In the genomic region with DNA sequence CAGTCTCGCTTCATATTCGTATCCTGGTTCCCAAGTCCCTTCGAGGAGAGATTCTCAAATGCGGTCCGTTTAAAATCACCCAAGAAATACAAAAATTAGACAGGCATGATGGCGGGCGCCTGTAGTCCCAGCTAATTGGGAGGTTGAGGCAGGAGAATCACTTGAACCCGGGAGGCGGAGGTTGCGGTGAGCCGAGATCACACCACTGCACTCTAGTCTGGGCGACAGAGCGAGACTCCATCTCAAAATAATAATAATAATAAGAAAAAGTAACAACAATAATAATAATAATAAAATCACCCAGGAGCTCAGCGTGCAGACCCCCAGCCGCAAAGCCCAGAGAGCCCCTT, we compare ENCODE assay signal across 8 cellular contexts. TPM values are rescaled to one million over a fixed set of nuclear protein-coding genes. Genes with fewer than 3 reads are reported as not detected.
DNase-seq lines count a peak whose midpoint lies in the region; ATAC-seq, FAIRE-seq and TF ChIP-seq lines count a peak whose summit lies in the region.
"Not testable (repeated sequence)": the region's sequence is repeated elsewhere in the genome, so short reads cannot be mapped to it uniquely, and the experiment has no call there.

No MANE protein-coding gene starts in this region.

- H3K4me1 Mint-ChIP-seq in T-helper 2 cell treated with Interferon-gamma antibody and Interleukin-4, amounts not matched to agents 5 μg/mL and 100 μg/mL, for 36 hours (ENCODE audit: low read depth): peaks cover 37% of the 10 kb centered on the region
- H3K4me1 Mint-ChIP-seq in astrocyte (ENCODE audit: low read depth, unreplicated experiment): not testable (repeated sequence)
- H3K4me1 Mint-ChIP-seq in osteocyte (ENCODE audit: unreplicated experiment): peaks cover 22% of the 10 kb centered on the region

- not testable (repeated sequence) for H2BK20ac ChIP-seq in IMR-90 (ENCODE audit: low read depth, low read length)

- H2AK9ac ChIP-seq in IMR-90 (replicated peaks; ENCODE audit: low read depth, low read length, poor library complexity): not testable (repeated sequence)

- peak overlapping the region; percentile 85; the same call in 1 of the 2 replicates for H3K14ac ChIP-seq in IMR-90 (replicated peaks; ENCODE audit: low read depth, low read length)

- H2BK15ac ChIP-seq in IMR-90 (ENCODE audit: low read depth, low read length): not testable (repeated sequence)

- dilution Hi-C loops in IMR-90 (cut with HindIII; ENCODE audit: low sequenced_read_pairs, unreplicated experiment): not testable (repeated sequence)

- H3K4ac ChIP-seq in IMR-90 (ENCODE audit: low read depth, low read length): peak overlapping the region; percentile 93

- H3K4me1 ChIP-seq in IMR-90 (ENCODE audit: control insufficient read depth, insufficient read depth, low read length): not testable (repeated sequence)
- H3K4me1 ChIP-seq in astrocyte (ENCODE audit: insufficient read depth, low read length): peaks cover 11% of the 10 kb centered on the region
- peaks cover 16 to 48% (median 43%) of the 10 kb centered on the region in 4 donors for H3K4me1 ChIP-seq in esophagus muscularis mucosa
- H3K4me1 ChIP-seq in liver (ENCODE audit: control insufficient read depth in 4 of 4, insufficient read depth in 4 of 4, low read length in 3 of 4): peaks cover 12 to 30% (median 24%) of the 10 kb centered on the region in 4 donors
- peaks cover 10 to 20% of the 10 kb centered on the region in 2 donors for H3K4me1 ChIP-seq in thoracic aorta (ENCODE audit: control insufficient read depth in 1 of 2, low read depth in 2 of 2)

- H3K27ac Mint-ChIP-seq in T-helper 2 cell treated with Interferon-gamma antibody and Interleukin-4, amounts not matched to agents 5 μg/mL and 100 μg/mL, for 36 hours: peak overlapping the region; percentile 65
- not testable (repeated sequence) for H3K27ac Mint-ChIP-seq in astrocyte (ENCODE audit: unreplicated experiment)
- H3K27ac Mint-ChIP-seq in osteocyte (ENCODE audit: unreplicated experiment): peak overlapping the region; percentile 50

- not testable (repeated sequence) for ATAC-seq in IMR-90 (ENCODE audit: low read depth); thoracic aorta (ENCODE audit: insufficient number of reproducible peaks, low FRiP score, low read depth)

- intact Hi-C loops in IMR-90 (cut with micrococcal nuclease); esophagus muscularis mucosa (cut with DNase I): not testable (repeated sequence)

- not testable (repeated sequence) for TF ChIP-seq EP300 in esophagus muscularis mucosa (IDR thresholded peaks at IDR 0.05)

- H3K4me2 ChIP-seq in IMR-90 (ENCODE audit: low read depth, low read length): peak overlapping the region; percentile 86
- peak overlapping the region; percentile 96 for H3K4me2 ChIP-seq in astrocyte (ENCODE audit: low read length)

- not testable (repeated sequence) for TF ChIP-seq POLR2A in IMR-90 (IDR thresholded peaks at IDR 0.05; ENCODE audit: low read depth, low read length); esophagus muscularis mucosa (IDR thresholded peaks at IDR 0.05; ENCODE audit: low read depth)

- peak overlapping the region; percentile 78 for H3K27ac ChIP-seq in C4-2B
- peak overlapping the region; percentile 63 for H3K27ac ChIP-seq in IMR-90 (ENCODE audit: insufficient read depth, low read length)
- not testable (repeated sequence) for H3K27ac ChIP-seq in astrocyte (ENCODE audit: low read depth, low read length); liver (ENCODE audit: low read depth in 1 of 2, low read length in 2 of 2); thoracic aorta
- peak overlapping the region; percentile 67 to 84 (median 75) for H3K27ac ChIP-seq in esophagus muscularis mucosa (replicated peaks in 1 of 4)

- H3K4me3 ChIP-seq in IMR-90 (ENCODE audit: insufficient read depth, low read depth, low read length) (peak overlapping the region; percentile 82), astrocyte (ENCODE audit: insufficient read depth, low read depth, low read length) (peak overlapping the region; percentile 89), esophagus muscularis mucosa (peak overlapping the region; percentile 83 to 98 (median 92)), liver (ENCODE audit: low read depth in 1 of 3, low read length in 3 of 3) (peak overlapping the region in 2 of 3 donors; percentile 50 to 94), thoracic aorta (peak overlapping the region; percentile 96)

- no CpG with 5 or more reads among the region's 15 CpGs for WGBS in IMR-90 (ENCODE audit: extremely low coverage in 2 of 2, insufficient read length in 1 of 2), 2 experiments
- WGBS in esophagus muscularis mucosa: 63% methylated on average over 15 of the region's 15 CpGs
- WGBS in liver: 70% methylated on average over 15 of the region's 15 CpGs

- not testable (repeated sequence) for TF ChIP-seq CTCF in C4-2B (conservative IDR thresholded peaks at IDR 0.05); IMR-90 (conservative IDR thresholded peaks at IDR 0.05; ENCODE audit: low read depth, low read length); astrocyte (IDR thresholded peaks at IDR 0.05; ENCODE audit: insufficient read depth, low read depth, low read length); esophagus muscularis mucosa (IDR thresholded peaks at IDR 0.05); liver (IDR thresholded peaks at IDR 0.05; ENCODE audit: low read depth, low read length, missing input control); osteocyte (IDR thresholded peaks at IDR 0.05); thoracic aorta (IDR thresholded peaks at IDR 0.05)

- peaks cover 15% of the 10 kb centered on the region for H3K36me3 Mint-ChIP-seq in T-helper 2 cell treated with Interferon-gamma antibody and Interleukin-4, amounts not matched to agents 5 μg/mL and 100 μg/mL, for 36 hours (ENCODE audit: low read depth)
- H3K36me3 Mint-ChIP-seq in astrocyte (ENCODE audit: low read depth, unreplicated experiment); osteocyte (ENCODE audit: unreplicated experiment): not testable (repeated sequence)

- not testable (repeated sequence) for FAIRE-seq in astrocyte (lab: Jason Lieb, UNC)

- POLR2A ChIA-PET in IMR-90 (lab: Charles Lee; ENCODE audit: unreplicated experiment): interaction anchor here (1.0 kb wide), 1 partner anchor 8 kb away, joined by 6 read pairs; no protein-coding TSS in a partner anchor

- not testable (repeated sequence) for H3K9me3 Mint-ChIP-seq in T-helper 2 cell treated with Interferon-gamma antibody and Interleukin-4, amounts not matched to agents 5 μg/mL and 100 μg/mL, for 36 hours; astrocyte (ENCODE audit: unreplicated experiment); osteocyte (ENCODE audit: unreplicated experiment)

- peaks cover 21% of the 10 kb centered on the region for H3K27me3 Mint-ChIP-seq in T-helper 2 cell treated with Interferon-gamma antibody and Interleukin-4, amounts not matched to agents 5 μg/mL and 100 μg/mL, for 36 hours (ENCODE audit: low read depth)
- H3K27me3 Mint-ChIP-seq in astrocyte (ENCODE audit: low read depth, unreplicated experiment) (peaks cover 35% of the 10 kb centered on the region), osteocyte (ENCODE audit: unreplicated experiment) (peaks cover 23% of the 10 kb centered on the region)

- H2AFZ ChIP-seq in IMR-90 (replicated peaks; ENCODE audit: low read length, poor library complexity) (peak overlapping the region; percentile 99), astrocyte (ENCODE audit: low read depth, low read length) (peak overlapping the region; percentile 92)

- H2BK5ac ChIP-seq in IMR-90 (ENCODE audit: low read depth, low read length, poor library complexity, severe bottlenecking): peak overlapping the region; percentile 52

- not testable (repeated sequence) for H3K9me3 ChIP-seq in IMR-90 (ENCODE audit: control insufficient read depth, insufficient read depth, low read length); astrocyte (ENCODE audit: insufficient read depth, low read depth, low read length); esophagus muscularis mucosa; liver (ENCODE audit: control insufficient read depth in 4 of 4, low read length in 3 of 4); thoracic aorta

- H4K20me1 ChIP-seq in IMR-90 (ENCODE audit: insufficient read depth, low read length): not testable (repeated sequence)
- peaks cover 32% of the 10 kb centered on the region for H4K20me1 ChIP-seq in astrocyte (ENCODE audit: insufficient read depth, low read length)

- not testable (repeated sequence) for BruUV-seq in IMR-90 (replicated peaks; lab: Mats Ljungman, UMichigan)

- not testable (repeated sequence) for H2AK5ac ChIP-seq in IMR-90 (ENCODE audit: low read depth, low read length)

- not testable (repeated sequence) for TF ChIP-seq RAD21 in IMR-90 (IDR thresholded peaks at IDR 0.05; ENCODE audit: low read length); liver (IDR thresholded peaks at IDR 0.05)

- peak overlapping the region; percentile 92 for H4K5ac ChIP-seq in IMR-90 (ENCODE audit: low read depth, low read length)

- peaks cover 26 to 41% of the 10 kb centered on the region in 2 experiments for H3K79me1 ChIP-seq in IMR-90 (ENCODE audit: low read depth in 1 of 2, low read length in 2 of 2)

- H3K79me2 ChIP-seq in astrocyte (ENCODE audit: insufficient read depth, low read length): peaks cover 41% of the 10 kb centered on the region

- CTCF ChIA-PET in IMR-90 (lab: Yijun Ruan, JAX): not testable (repeated sequence)

- H3K23ac ChIP-seq in IMR-90 (ENCODE audit: low read depth, low read length): not testable (repeated sequence)

- H3K9ac ChIP-seq in IMR-90 (ENCODE audit: low read depth, low read length) (peak overlapping the region; percentile 72), astrocyte (ENCODE audit: low read length) (peak overlapping the region; percentile 91)
- H3K9ac ChIP-seq in liver (ENCODE audit: low read depth in 1 of 2, low read length in 2 of 2): not testable (repeated sequence)

- in situ Hi-C loops in IMR-90 (cut with MboI; ENCODE audit: low sequenced_read_pairs): not testable (repeated sequence)

- H3K56ac ChIP-seq in IMR-90 (ENCODE audit: extremely low read depth, insufficient read depth, low read length): not testable (repeated sequence)

- H4K91ac ChIP-seq in IMR-90 (ENCODE audit: insufficient read depth, low read depth, low read length): peak overlapping the region; percentile 70

- peak overlapping the region; percentile 66; the same call in 1 of the 2 replicates for H2BK120ac ChIP-seq in IMR-90 (ENCODE audit: low read depth, low read length)

- H3K27me3 ChIP-seq in IMR-90 (ENCODE audit: control insufficient read depth, insufficient read depth, low read length): peaks cover 26% of the 10 kb centered on the region
- H3K27me3 ChIP-seq in astrocyte (ENCODE audit: insufficient read depth, low read length): peaks cover 18% of the 10 kb centered on the region
- peaks cover 0 to 34% (median 6%) of the 10 kb centered on the region in 4 donors for H3K27me3 ChIP-seq in esophagus muscularis mucosa
- not testable (repeated sequence) for H3K27me3 ChIP-seq in liver (ENCODE audit: control insufficient read depth in 4 of 4, insufficient read depth in 4 of 4, low read length in 3 of 4); thoracic aorta (replicated peaks; ENCODE audit: insufficient read depth)

- DNase-seq in IMR-90; T-helper 2 cell treated with Interferon-gamma antibody and Interleukin-4, amounts not matched to agents 5 μg/mL and 100 μg/mL, for 36 hours (ENCODE audit: low spot score); astrocyte (ENCODE audit: low read depth); esophagus muscularis mucosa (ENCODE audit: extremely low spot score); osteocyte (ENCODE audit: extremely low spot score, unreplicated experiment); thoracic aorta (ENCODE audit: low spot score): not testable (repeated sequence)

- H3K18ac ChIP-seq in IMR-90 (ENCODE audit: low read depth, low read length): not testable (repeated sequence)

- peak overlapping the region; percentile 69 for H3K4me3 Mint-ChIP-seq in T-helper 2 cell treated with Interferon-gamma antibody and Interleukin-4, amounts not matched to agents 5 μg/mL and 100 μg/mL, for 36 hours
- peak overlapping the region; percentile 80 for H3K4me3 Mint-ChIP-seq in astrocyte (ENCODE audit: unreplicated experiment)
- H3K4me3 Mint-ChIP-seq in osteocyte (ENCODE audit: unreplicated experiment): peak overlapping the region; percentile 65

- H3K36me3 ChIP-seq in IMR-90 (ENCODE audit: control insufficient read depth, insufficient read depth, low read length); astrocyte (ENCODE audit: insufficient read depth, low read length); esophagus muscularis mucosa; liver (ENCODE audit: control insufficient read depth in 4 of 4, insufficient read depth in 3 of 4, low read depth in 1 of 4, low read length in 3 of 4); thoracic aorta: not testable (repeated sequence)

- H3K9me1 ChIP-seq in IMR-90 (ENCODE audit: insufficient read depth, low read length): not testable (repeated sequence)

- H4K8ac ChIP-seq in IMR-90 (ENCODE audit: low read depth in 2 of 2, low read length in 2 of 2): peak overlapping the region; percentile 75 to 99

RNA-seq across cellular contexts. Expression of a gene that starts 0.4 kb away (rescaled TPM):
- 9.5 and 10.6 TPM in 2 replicates for total RNA-seq in IMR-90 (2012; rRNA removed)
- 14.2 and 14.8 TPM in 2 replicates for polyA plus RNA-seq in IMR-90 (2012; rRNA removed)
- polyA plus RNA-seq in IMR-90 (2012; cell fraction: cytosol; rRNA removed): 6.6 and 12.7 TPM in 2 replicates
- 22.4 and 31.0 TPM in 2 replicates for polyA plus RNA-seq in IMR-90 (2012; cell fraction: nucleus; rRNA removed; ENCODE audit: low replicate concordance)
- total RNA-seq in astrocyte: 17.0 and 19.1 TPM in 2 replicates
- total RNA-seq in esophagus muscularis mucosa: 10 to 100 TPM; 23.5 to 29.8 (median 27.2) TPM
- total RNA-seq in liver: 10 to 100 TPM; 15.3 to 19.9 TPM
- polyA plus RNA-seq in liver: 10 to 100 TPM; 17.6 to 27.3 TPM
- total RNA-seq in osteocyte: 26.2 and 33.5 TPM in 2 replicates
- 10 to 100 TPM; 24.1 to 41.7 TPM for total RNA-seq in thoracic aorta
